ENCODE assay signal across 1 cellular context in genomic region chr5:154140381-154140780, GRCh38.
TF ChIP-seq lines count a peak whose summit lies in the region.

No MANE protein-coding gene starts in this region.

TF ChIP-seq in HEK293, 187 proteins besides CTCF, POLR2A, EP300 and RAD21 (continued from another document):
- TF ChIP-seq, protein P1, sequence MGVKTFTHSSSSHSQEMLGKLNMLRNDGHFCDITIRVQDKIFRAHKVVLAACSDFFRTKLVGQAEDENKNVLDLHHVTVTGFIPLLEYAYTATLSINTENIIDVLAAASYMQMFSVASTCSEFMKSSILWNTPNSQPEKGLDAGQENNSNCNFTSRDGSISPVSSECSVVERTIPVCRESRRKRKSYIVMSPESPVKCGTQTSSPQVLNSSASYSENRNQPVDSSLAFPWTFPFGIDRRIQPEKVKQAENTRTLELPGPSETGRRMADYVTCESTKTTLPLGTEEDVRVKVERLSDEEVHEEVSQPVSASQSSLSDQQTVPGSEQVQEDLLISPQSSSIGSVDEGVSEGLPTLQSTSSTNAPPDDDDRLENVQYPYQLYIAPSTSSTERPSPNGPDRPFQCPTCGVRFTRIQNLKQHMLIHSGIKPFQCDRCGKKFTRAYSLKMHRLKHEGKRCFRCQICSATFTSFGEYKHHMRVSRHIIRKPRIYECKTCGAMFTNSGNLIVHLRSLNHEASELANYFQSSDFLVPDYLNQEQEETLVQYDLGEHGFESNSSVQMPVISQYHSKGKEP (tag by site-specific recombination; IDR thresholded peaks at IDR 0.05), result no peak
- no peak for TF ChIP-seq SCRT2 (tag by site-specific recombination; IDR thresholded peaks at IDR 0.05)
